In the genomic region with DNA sequence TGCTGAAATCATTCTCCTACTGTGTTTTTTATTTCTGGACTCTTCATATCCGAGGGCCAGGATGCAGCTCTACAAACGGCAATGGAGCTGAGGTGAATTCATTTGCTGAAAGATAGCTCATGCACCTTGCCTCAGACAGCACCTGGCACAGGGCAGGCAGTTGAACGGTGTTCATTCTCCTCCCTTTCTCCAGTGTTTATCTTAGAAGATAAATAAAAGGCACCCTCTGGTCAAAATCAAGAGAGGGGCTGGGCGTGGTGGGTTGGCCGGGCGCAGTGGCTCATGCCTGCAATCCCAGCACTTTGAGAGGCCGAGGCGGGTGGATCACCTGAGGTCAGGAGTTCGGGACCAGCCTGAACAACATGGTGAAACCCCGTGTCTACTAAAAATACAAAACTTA, we compare ENCODE assay signal across 18 cellular contexts.
A peak's percentile ranks its signal among the peaks of the same experiment; 100 is the strongest.
DNase-seq lines count a peak whose midpoint lies in the region; ATAC-seq and TF ChIP-seq lines count a peak whose summit lies in the region.
"Had no signal": no experiment of that assay in that cellular context is flagged by ENCODE, and none has a peak within 500 bp of the region (broad histone marks: within the 10 kb centered on the region; RNA-seq: fewer than 3 reads in every experiment).

No MANE protein-coding gene starts in this region.

- ATAC-seq in heart right ventricle = no peak
- ATAC-seq in left lung = peak; percentile 11
- no peak for ATAC-seq in GM19455 (IDR thresholded peaks at IDR 0.05; ENCODE audit: unreplicated experiment)
- no peak for ATAC-seq in HG02840 (IDR thresholded peaks at IDR 0.05; ENCODE audit: low FRiP score, unreplicated experiment)
- ATAC-seq in HG03354 (IDR thresholded peaks at IDR 0.05; ENCODE audit: poor library complexity, severe bottlenecking, unreplicated experiment) = no peak

- H3K36me3 ChIP-seq in cardiac muscle cell = peaks cover 5% of the 10 kb centered on the region
- peaks cover 0 to 30% (median 3%) of the 10 kb centered on the region in 9 donors for H3K36me3 ChIP-seq in heart right ventricle
- peaks cover 0 to 7% of the 10 kb centered on the region in 2 donors for H3K36me3 ChIP-seq in left lung
- H3K36me3 ChIP-seq: MG63, pancreas, uterus, WERI-Rb-1 had no signal

- no peaks in the 10 kb centered on the region for H3K9me3 ChIP-seq in cardiac muscle cell (ENCODE audit: low read depth)
- no peaks in the 10 kb centered on the region for H3K9me3 ChIP-seq in heart right ventricle
- no peaks in the 10 kb centered on the region for H3K9me3 ChIP-seq in left lung
- H3K9me3 ChIP-seq: MG63, pancreas, uterus had no signal

- no peaks in the 10 kb centered on the region for H3K27me3 Mint-ChIP-seq in type B pancreatic cell
- H3K27me3 Mint-ChIP-seq: activated CD4-positive, alpha-beta memory T cell treated with anti-CD3 and anti-CD28 coated beads, Interleukin-2, amount 10 ng/mL, durations not matched to agents 7 days and 5 days; activated naive CD8-positive, alpha-beta T cell had no signal

- H3K27me3 ChIP-seq in cardiac muscle cell (no peaks in the 10 kb centered on the region), heart right ventricle (no peaks in the 10 kb centered on the region), left lung (no peaks in the 10 kb centered on the region)
- H3K27me3 ChIP-seq: MG63, pancreas, uterus had no signal

- H3K27ac ChIP-seq in cardiac muscle cell (peak overlapping the region; percentile 93), heart right ventricle (no peak overlapping the region), left lung (no peak overlapping the region)
- H3K27ac ChIP-seq: coronary artery, WERI-Rb-1 had no signal

- DNase-seq in cardiac muscle cell (ENCODE audit: low read depth in 1 of 2, low spot score in 1 of 2) (no peak), heart right ventricle (no peak), NCI-H748 treated with DMSO at 0.1 percent for 48 hours (lab: John Stamatoyannopoulos, UW) (peak; percentile 54), left lung (no peak), type B pancreatic cell (ENCODE audit: extremely low spot score, unreplicated experiment) (no peak)
- DNase-seq: activated CD4-positive, alpha-beta memory T cell treated with anti-CD3 and anti-CD28 coated beads, Interleukin-2, amount 10 ng/mL, durations not matched to agents 7 days and 5 days; activated T-cell treated with anti-CD3 and anti-CD28 coated beads, Interleukin-2, amount 50 U/mL, for 48 hours; IMR-90; MG63; NCI-H2171; pancreas; uterus; WERI-Rb-1 had no signal

- no peak overlapping the region for H3K4me3 ChIP-seq in cardiac muscle cell
- no peak overlapping the region for H3K4me3 ChIP-seq in heart right ventricle
- no peak overlapping the region for H3K4me3 ChIP-seq in left lung
- H3K4me3 ChIP-seq: coronary artery, MG63, uterus had no signal

- 72 to 80% methylated on average over 10 of the region's 10 CpGs for WGBS in heart right ventricle, 2 donors

- H3K4me1 ChIP-seq in cardiac muscle cell (ENCODE audit: low read depth) = peaks cover 27% of the 10 kb centered on the region
- peaks cover 0 to 49% (median 26%) of the 10 kb centered on the region in 9 donors for H3K4me1 ChIP-seq in heart right ventricle
- peaks cover 0 to 33% of the 10 kb centered on the region in 2 donors for H3K4me1 ChIP-seq in left lung
- H3K4me1 ChIP-seq: uterus had no signal

- no peak for TF ChIP-seq CTCF in cardiac muscle cell (IDR thresholded peaks at IDR 0.05; ENCODE audit: low read depth, low read length)
- no peak for TF ChIP-seq CTCF in heart right ventricle (IDR thresholded peaks at IDR 0.05)
- TF ChIP-seq CTCF in left lung (IDR thresholded peaks at IDR 0.05) = no peak
- no peak for TF ChIP-seq CTCF in type B pancreatic cell (conservative IDR thresholded peaks at IDR 0.05)

- peaks cover 36% of the 10 kb centered on the region for H3K4me1 Mint-ChIP-seq in type B pancreatic cell (ENCODE audit: unreplicated experiment)

- H3K27ac Mint-ChIP-seq in type B pancreatic cell = peak overlapping the region; percentile 46
- H3K27ac Mint-ChIP-seq: activated naive CD8-positive, alpha-beta T cell had no signal

- intact Hi-C loops in heart right ventricle (cut with DNase I) = loop anchor here in 2 of 10 donors (5.0 kb wide), 3 partner anchors 41 to 96 kb away; no protein-coding TSS in a partner anchor
- intact Hi-C loops in left lung (cut with DNase I) = no loop called here

- H3K36me3 Mint-ChIP-seq in type B pancreatic cell = peaks cover 16% of the 10 kb centered on the region
- H3K36me3 Mint-ChIP-seq: activated naive CD8-positive, alpha-beta T cell had no signal

- H3K4me3 Mint-ChIP-seq in type B pancreatic cell = peak overlapping the region; percentile 71
- H3K4me3 Mint-ChIP-seq: activated CD4-positive, alpha-beta memory T cell treated with anti-CD3 and anti-CD28 coated beads, Interleukin-2, amount 10 ng/mL, durations not matched to agents 7 days and 5 days; activated naive CD8-positive, alpha-beta T cell had no signal

- no peaks in the 10 kb centered on the region for H3K9me3 Mint-ChIP-seq in type B pancreatic cell
- H3K9me3 Mint-ChIP-seq: activated CD4-positive, alpha-beta memory T cell treated with anti-CD3 and anti-CD28 coated beads, Interleukin-2, amount 10 ng/mL, durations not matched to agents 7 days and 5 days had no signal
